Comparison of ENCODE assay signal across 18 cellular contexts in genomic region chr17:148757-149156, GRCh38. TPM values are rescaled to one million over a fixed set of nuclear protein-coding genes. Genes with fewer than 3 reads are reported as not detected.
"Had no signal": no experiment of that assay in that cellular context is flagged by ENCODE, and none has a peak within 500 bp of the region (broad histone marks: within the 10 kb centered on the region; RNA-seq: fewer than 3 reads in every experiment).

No MANE protein-coding gene starts in this region.

- H3K27ac ChIP-seq: gastroesophageal sphincter, skin epidermis, transverse colon had no signal

- H3K9me3 Mint-ChIP-seq: activated naive CD4-positive, alpha-beta T cell treated with anti-CD3 and anti-CD28 coated beads for 36 hours; dendritic cell treated with granulocyte-macrophage colony-stimulating factor and Interleukin-4, amounts not matched to agents 40 ng/mL and 50 ng/mL, for 4 days; effector memory CD8-positive, alpha-beta T cell; naive thymus-derived CD4-positive, alpha-beta T cell; stimulated activated memory B cell treated with anti-CD40 and anti-IgM and Interleukin-4, amounts not matched to agents 10 μg/mL and 1 μg/mL and 100 μg/mL, for 72 hours; T-helper 2 cell treated with Interferon-gamma antibody and Interleukin-4, amounts not matched to agents 5 μg/mL and 100 μg/mL, for 36 hours had no signal

- H3K9me3 ChIP-seq: gastroesophageal sphincter, transverse colon had no signal

- H3K4me3 ChIP-seq: gastroesophageal sphincter, lung, skin epidermis, transverse colon had no signal

- H3K27ac Mint-ChIP-seq: activated CD8-positive, alpha-beta T cell treated with anti-CD3 and anti-CD28 coated beads, Interleukin-2, amount 10 ng/mL, durations not matched to agents 7 days and 5 days; activated naive CD4-positive, alpha-beta T cell treated with anti-CD3 and anti-CD28 coated beads for 36 hours; brain; dendritic cell treated with granulocyte-macrophage colony-stimulating factor and Interleukin-4, amounts not matched to agents 40 ng/mL and 50 ng/mL, for 4 days; effector memory CD8-positive, alpha-beta T cell; naive thymus-derived CD4-positive, alpha-beta T cell; stimulated activated memory B cell treated with anti-CD40 and anti-IgM and Interleukin-4, amounts not matched to agents 10 μg/mL and 1 μg/mL and 100 μg/mL, for 72 hours; T-helper 2 cell treated with Interferon-gamma antibody and Interleukin-4, amounts not matched to agents 5 μg/mL and 100 μg/mL, for 36 hours had no signal

- H3K36me3 Mint-ChIP-seq: naive thymus-derived CD4-positive, alpha-beta T cell; stimulated activated memory B cell treated with anti-CD40 and anti-IgM and Interleukin-4, amounts not matched to agents 10 μg/mL and 1 μg/mL and 100 μg/mL, for 72 hours had no signal

- H3K27me3 Mint-ChIP-seq: brain had no signal

- H3K4me1 Mint-ChIP-seq: brain; stimulated activated memory B cell treated with anti-CD40 and anti-IgM and Interleukin-4, amounts not matched to agents 10 μg/mL and 1 μg/mL and 100 μg/mL, for 72 hours had no signal

- H3K36me3 ChIP-seq: gastroesophageal sphincter, transverse colon had no signal

- H3K4me3 Mint-ChIP-seq: activated CD8-positive, alpha-beta T cell treated with anti-CD3 and anti-CD28 coated beads, Interleukin-2, amount 10 ng/mL, durations not matched to agents 7 days and 5 days; activated naive CD4-positive, alpha-beta T cell treated with anti-CD3 and anti-CD28 coated beads for 36 hours; brain; dendritic cell treated with granulocyte-macrophage colony-stimulating factor and Interleukin-4, amounts not matched to agents 40 ng/mL and 50 ng/mL, for 4 days; effector memory CD8-positive, alpha-beta T cell; naive thymus-derived CD4-positive, alpha-beta T cell; stimulated activated memory B cell treated with anti-CD40 and anti-IgM and Interleukin-4, amounts not matched to agents 10 μg/mL and 1 μg/mL and 100 μg/mL, for 72 hours; T-helper 2 cell treated with Interferon-gamma antibody and Interleukin-4, amounts not matched to agents 5 μg/mL and 100 μg/mL, for 36 hours had no signal

- ATAC-seq: activated CD8-positive, alpha-beta T cell treated with anti-CD3 and anti-CD28 coated beads, Interleukin-2, amount 10 ng/mL, durations not matched to agents 7 days and 5 days; effector memory CD8-positive, alpha-beta T cell; gastroesophageal sphincter; naive thymus-derived CD4-positive, alpha-beta T cell had no signal

- DNase-seq: activated CD8-positive, alpha-beta T cell treated with anti-CD3 and anti-CD28 coated beads, Interleukin-2, amount 10 ng/mL, durations not matched to agents 7 days and 5 days; effector memory CD8-positive, alpha-beta T cell; hippocampal formation; kidney glomerular epithelial cell; midbrain; occipital lobe; SIG-M5; transverse colon had no signal

- H3K27me3 ChIP-seq: gastroesophageal sphincter, transverse colon had no signal

RNA-seq across cellular contexts. Expression of gene SCGB1C2, which starts 11.4 kb away (rescaled TPM):
- total RNA-seq: activated CD8-positive, alpha-beta T cell treated with anti-CD3 and anti-CD28 coated beads, Interleukin-2, amount 10 ng/mL, durations not matched to agents 7 days and 5 days; activated naive CD4-positive, alpha-beta T cell treated with anti-CD3 and anti-CD28 coated beads for 36 hours; epithelial cell of proximal tubule; gastroesophageal sphincter; lung; naive thymus-derived CD4-positive, alpha-beta T cell; occipital lobe; transverse colon had no signal
- polyA plus RNA-seq: lung; naive thymus-derived CD4-positive, alpha-beta T cell had no signal

RNA-seq across cellular contexts. Expression of gene DOC2B, which starts 32.7 kb away (rescaled TPM):
- total RNA-seq: activated CD8-positive, alpha-beta T cell treated with anti-CD3 and anti-CD28 coated beads, Interleukin-2, amount 10 ng/mL, durations not matched to agents 7 days and 5 days had no signal
- polyA plus RNA-seq: naive thymus-derived CD4-positive, alpha-beta T cell had no signal
